9 cellular contexts compared by ENCODE assay signal in the genomic region with DNA sequence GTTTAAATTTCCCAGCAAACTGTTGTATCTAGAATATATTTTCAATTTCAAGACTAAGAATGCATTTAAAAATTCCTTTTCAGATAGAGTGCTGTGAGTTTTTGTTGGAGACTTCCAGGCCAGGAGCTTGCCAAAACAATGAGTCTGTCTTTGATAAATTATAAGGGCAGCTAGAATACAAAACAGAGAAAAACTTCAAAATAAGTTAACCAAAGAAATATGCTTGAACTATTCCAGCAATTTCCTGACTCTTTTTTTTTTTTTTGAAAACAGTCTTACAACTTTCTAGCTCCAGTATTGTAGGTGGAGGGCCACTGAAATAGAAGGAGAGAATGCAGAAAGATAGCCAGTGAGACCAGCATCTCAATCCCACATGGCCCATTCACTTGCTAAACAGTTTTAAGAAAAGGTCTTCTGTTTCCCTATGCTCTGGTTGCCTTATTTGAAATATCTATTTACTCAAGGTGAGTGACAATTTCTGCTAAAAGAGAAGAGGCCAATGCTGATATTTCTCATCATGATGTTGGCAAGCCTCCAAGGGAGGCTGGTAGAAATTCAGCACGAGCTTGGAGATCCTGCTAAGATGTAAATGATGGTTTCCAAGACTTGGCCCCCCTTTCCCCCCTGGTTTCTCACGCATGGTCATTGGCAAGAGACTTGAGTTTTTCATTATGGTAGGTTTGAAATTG.
A peak's percentile ranks its signal among the peaks of the same experiment; 100 is the strongest.
DNase-seq lines count a peak whose midpoint lies in the region; ATAC-seq and TF ChIP-seq lines count a peak whose summit lies in the region.
"Had no signal": no experiment of that assay in that cellular context is flagged by ENCODE, and none has a peak within 500 bp of the region (broad histone marks: within the 10 kb centered on the region; RNA-seq: fewer than 3 reads in every experiment).

No MANE protein-coding gene starts in this region.

- H3K9ac ChIP-seq in iPS-20b (ENCODE audit: low read depth, low read length): peak overlapping the region; percentile 20; the same call in 1 of the 2 replicates

- H3K27me3 Mint-ChIP-seq in activated naive CD4-positive, alpha-beta T cell treated with anti-CD3 and anti-CD28 coated beads, Interleukin-2, amount 10 ng/mL, durations not matched to agents 7 days and 5 days: no peaks in the 10 kb centered on the region

- H3K4me1 Mint-ChIP-seq in activated naive CD4-positive, alpha-beta T cell treated with anti-CD3 and anti-CD28 coated beads, Interleukin-2, amount 10 ng/mL, durations not matched to agents 7 days and 5 days: peaks cover 54% of the 10 kb centered on the region

- H3K36me3 ChIP-seq in iPS-20b (ENCODE audit: insufficient read depth, low read depth, low read length): peaks cover 10% of the 10 kb centered on the region; the same call in 1 of the 2 replicates
- no peaks in the 10 kb centered on the region for H3K36me3 ChIP-seq in transverse colon

- in situ Hi-C loops in transverse colon (cut with MboI; ENCODE audit: low pct_ligation_motif_present in 1 of 4, low pct_unique_long_range_greater_than_20kb in 1 of 4, low sequenced_read_pairs in 3 of 4): no loop called here

- H3K27me3 ChIP-seq in iPS-20b (ENCODE audit: insufficient read depth, low read length): no peaks in the 10 kb centered on the region
- H3K27me3 ChIP-seq in transverse colon: no peaks in the 10 kb centered on the region

- ATAC-seq in GM19455 (IDR thresholded peaks at IDR 0.05; ENCODE audit: unreplicated experiment): no peak

- peak overlapping the region; percentile 20 for H3K27ac Mint-ChIP-seq in activated naive CD4-positive, alpha-beta T cell treated with anti-CD3 and anti-CD28 coated beads, Interleukin-2, amount 10 ng/mL, durations not matched to agents 7 days and 5 days

- no peak for DNase-seq in activated naive CD4-positive, alpha-beta T cell treated with anti-CD3 and anti-CD28 coated beads, Interleukin-2, amount 10 ng/mL, durations not matched to agents 7 days and 5 days
- no peak for DNase-seq in activated naive CD4-positive, alpha-beta T cell (lab: John Stamatoyannopoulos, UW)
- DNase-seq in amniotic epithelial cell (ENCODE audit: low read depth): peak; percentile 66
- no peak for DNase-seq in transverse colon
- DNase-seq in SIG-M5 (lab: John Stamatoyannopoulos, UW): no peak
- DNase-seq in NCI-H2081 treated with DMSO at 0.1 percent for 48 hours (lab: John Stamatoyannopoulos, UW): no peak
- DNase-seq: NCI-H1436 had no signal

- peaks cover 48% of the 10 kb centered on the region for H3K36me3 Mint-ChIP-seq in activated naive CD4-positive, alpha-beta T cell treated with anti-CD3 and anti-CD28 coated beads, Interleukin-2, amount 10 ng/mL, durations not matched to agents 7 days and 5 days

- peaks cover 7% of the 10 kb centered on the region; the same call in 1 of the 2 replicates for H3K9me3 ChIP-seq in iPS-20b (ENCODE audit: insufficient read depth, low read depth, low read length)
- H3K9me3 ChIP-seq in transverse colon: no peaks in the 10 kb centered on the region

- intact Hi-C loops in transverse colon (cut with DNase I; ENCODE audit: low total_unique reads): no loop called here

- TF ChIP-seq EP300 in transverse colon (IDR thresholded peaks at IDR 0.05; ENCODE audit: low read depth): no peak

- H3K4me1 ChIP-seq in iPS-20b (ENCODE audit: insufficient read depth, low read length) (peaks cover 8% of the 10 kb centered on the region; the same call in 1 of the 2 replicates), transverse colon (peaks cover 4 to 45% (median 12%) of the 10 kb centered on the region in 4 donors)

- 57 to 76% methylated on average over 2 of the region's 2 CpGs for WGBS in transverse colon (ENCODE audit: low coverage in 1 of 2), 2 donors

- CTCF ChIA-PET in activated naive CD4-positive, alpha-beta T cell treated with anti-CD3 and anti-CD28 coated beads, Interleukin-2, amount 10 ng/mL, durations not matched to agents 7 days and 5 days (lab: Charles Lee): no interaction called here

- TF ChIP-seq POLR2A in transverse colon (IDR thresholded peaks at IDR 0.05): no peak

- no peak for TF ChIP-seq CTCF in transverse colon (IDR thresholded peaks at IDR 0.05)

- peaks cover 12% of the 10 kb centered on the region for H3K9me3 Mint-ChIP-seq in activated naive CD4-positive, alpha-beta T cell treated with anti-CD3 and anti-CD28 coated beads, Interleukin-2, amount 10 ng/mL, durations not matched to agents 7 days and 5 days

- H3K27ac ChIP-seq in iPS-20b (ENCODE audit: low read length) (peak overlapping the region; percentile 49), transverse colon (peak overlapping the region; percentile 55 to 72 (median 64))

- H3K4me3 ChIP-seq in iPS-20b (ENCODE audit: low read length) (no peak overlapping the region), transverse colon (no peak overlapping the region)

- H3K4me3 Mint-ChIP-seq in activated naive CD4-positive, alpha-beta T cell treated with anti-CD3 and anti-CD28 coated beads, Interleukin-2, amount 10 ng/mL, durations not matched to agents 7 days and 5 days: no peak overlapping the region
